Comparison of ENCODE assay signal across 13 cellular contexts in the genomic region with DNA sequence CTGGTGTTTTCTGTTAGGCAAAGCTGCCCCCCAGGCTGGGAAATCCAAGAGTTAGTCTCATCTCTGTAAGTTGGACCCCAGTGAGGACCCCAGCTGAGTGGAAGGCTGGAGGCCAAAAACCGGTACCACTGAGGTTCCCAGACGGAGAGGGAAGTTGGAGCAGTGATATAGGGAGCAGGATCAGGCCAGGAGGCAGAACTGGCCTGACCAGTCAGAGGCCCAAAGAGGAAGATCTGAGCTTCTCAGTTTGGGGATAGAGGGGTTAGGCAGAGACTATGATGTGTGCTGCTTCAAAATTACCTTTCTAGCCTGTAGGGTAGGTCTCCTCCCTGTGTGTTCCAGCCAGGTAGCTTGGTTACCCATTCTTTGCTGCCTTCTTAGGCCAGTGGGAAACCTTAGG. TPM values are rescaled to one million over a fixed set of nuclear protein-coding genes. Genes with fewer than 3 reads are reported as not detected.
DNase-seq lines count a peak whose midpoint lies in the region; ATAC-seq, FAIRE-seq and TF ChIP-seq lines count a peak whose summit lies in the region.
"Had no signal": no experiment of that assay in that cellular context is flagged by ENCODE, and none has a peak within 500 bp of the region (broad histone marks: within the 10 kb centered on the region; RNA-seq: fewer than 3 reads in every experiment).

No MANE protein-coding gene starts in this region.

- H3K27ac ChIP-seq in HepG2 (ENCODE audit: extremely low read length, insufficient read depth, low read length) (no peak overlapping the region), smooth muscle cell (ENCODE audit: low read depth) (peak overlapping the region; percentile 87)

- H3K4me2 ChIP-seq in HepG2 (ENCODE audit: low read depth, low read length) (peak overlapping the region; percentile 4; the same call in 1 of the 2 replicates), smooth muscle cell (peak overlapping the region; percentile 79)

- H3K9me3 Mint-ChIP-seq in CD14-positive monocyte, result peaks cover 0 to 2% (median 0%) of the 10 kb centered on the region in 7 donors

- peak overlapping the region; percentile 74 to 91 (median 86) for H3K27ac Mint-ChIP-seq in CD14-positive monocyte
- H3K27ac Mint-ChIP-seq: B cell had no signal

- no peak overlapping the region for H2AFZ ChIP-seq in HepG2 (ENCODE audit: low read length)
- H2AFZ ChIP-seq in smooth muscle cell (ENCODE audit: low read depth), result no peak overlapping the region

- FAIRE-seq in HepG2 (lab: Jason Lieb, UNC), result no peak

- H3K4me3 ChIP-seq in astrocyte of the cerebellum (ENCODE audit: low read depth, low read length), result peak overlapping the region; percentile 4
- H3K4me3 ChIP-seq in HepG2 (replicated peaks in 1 of 3; ENCODE audit: insufficient read depth in 1 of 3, low read depth in 2 of 3, low read length in 3 of 3), result no peak overlapping the region
- H3K4me3 ChIP-seq in smooth muscle cell, result no peak overlapping the region

- H3K9me3 ChIP-seq in HepG2 (ENCODE audit: low read length), result no peaks in the 10 kb centered on the region
- H3K9me3 ChIP-seq in smooth muscle cell (replicated peaks; ENCODE audit: low read depth), result no peaks in the 10 kb centered on the region

- no peaks in the 10 kb centered on the region; a peak in 1 of 5 replicates for H3K27me3 ChIP-seq in HepG2 (ENCODE audit: control insufficient read depth in 1 of 2, insufficient read depth in 2 of 2, low read length in 2 of 2)
- H3K27me3 ChIP-seq in smooth muscle cell (ENCODE audit: low read depth), result no peaks in the 10 kb centered on the region

- TF ChIP-seq RAD21 in HepG2 (CRISPR knock-in tag; IDR thresholded peaks at IDR 0.05), result no peak

- in situ Hi-C loops in astrocyte of the cerebellum (cut with HindIII; ENCODE audit: low sequenced_read_pairs), result no loop called here
- in situ Hi-C loops in HepG2 (cut with HindIII; ENCODE audit: extremely low pct_ligation_motif_present, low pct_unique_long_range_greater_than_20kb), result no loop called here

- POLR2A ChIA-PET in HepG2 (lab: Yijun Ruan, JAX), result interaction anchor here (1.4 to 25.9 kb wide), 6 partner anchors 12 to 52 kb away, joined by 3 to 795 read pairs (median 13); a partner anchor contains a TSS
- POLR2A ChIA-PET in HEK293T (lab: Yijun Ruan, JAX), result interaction anchor here (1.2 to 1.4 kb wide), 3 partner anchors 12 to 52 kb away, joined by 4 to 7 read pairs (median 4); a partner anchor contains a TSS

- H3K36me3 ChIP-seq in HepG2 (replicated peaks in 1 of 2; ENCODE audit: control insufficient read depth in 1 of 2, insufficient read depth in 2 of 2, low read length in 2 of 2) (no peaks in the 10 kb centered on the region), smooth muscle cell (ENCODE audit: low read depth) (no peaks in the 10 kb centered on the region)

- TF ChIP-seq CTCF in CD14-positive monocyte (IDR thresholded peaks at IDR 0.05) (no peak), astrocyte of the cerebellum (IDR thresholded peaks at IDR 0.05; ENCODE audit: low read depth, low read length, missing control alignments) (no peak), HepG2 (CRISPR knock-in tag; IDR thresholded peaks at IDR 0.05) (no peak), smooth muscle cell (IDR thresholded peaks at IDR 0.05; ENCODE audit: borderline replicate concordance, insufficient read depth, poor library complexity, severe bottlenecking) (no peak)

- peaks cover 88% of the 10 kb centered on the region for H3K4me1 ChIP-seq in HepG2 (ENCODE audit: insufficient read depth, low read length)
- H3K4me1 ChIP-seq in smooth muscle cell (ENCODE audit: low read depth), result peaks cover 5% of the 10 kb centered on the region

- H3K27me3 Mint-ChIP-seq in CD14-positive monocyte (ENCODE audit: low read depth in 3 of 3), result peaks cover 0 to 5% (median 2%) of the 10 kb centered on the region in 3 donors
- H3K27me3 Mint-ChIP-seq: B cell had no signal

- H3F3A ChIP-seq in smooth muscle cell (ENCODE audit: low read depth), result peaks cover 7% of the 10 kb centered on the region

- TF ChIP-seq EP300 in HepG2 (IDR thresholded peaks at IDR 0.05; ENCODE audit: low read depth in 2 of 2, low read length in 2 of 2) (no peak), HepG2 (CRISPR knock-in tag; IDR thresholded peaks at IDR 0.05; ENCODE audit: borderline replicate concordance) (no peak)

- TF ChIP-seq POLR2A in HepG2 (IDR thresholded peaks at IDR 0.05; ENCODE audit: insufficient read depth in 1 of 2, low read depth in 2 of 2, low read length in 2 of 2), result no peak

- intact Hi-C loops in CD14-positive monocyte (cut with micrococcal nuclease), result no loop called here
- intact Hi-C loops in HepG2 (cut with micrococcal nuclease; ENCODE audit: unreplicated experiment), result no loop called here

- no peaks in the 10 kb centered on the region for H4K20me1 ChIP-seq in HepG2 (ENCODE audit: insufficient read depth, low read length)
- no peaks in the 10 kb centered on the region for H4K20me1 ChIP-seq in smooth muscle cell (ENCODE audit: low read depth)

- DNase-seq in CD14-positive monocyte (ENCODE audit: low spot score) (no peak), astrocyte of the cerebellum (ENCODE audit: low read depth) (no peak), HepG2 (ENCODE audit: low spot score) (no peak), smooth muscle cell (lab: John Stamatoyannopoulos, UW; ENCODE audit: unreplicated experiment) (no peak), NCI-H524 treated with DMSO at 0.1 percent for 48 hours (lab: John Stamatoyannopoulos, UW) (no peak), HEK293T (ENCODE audit: extremely low spot score) (no peak), NCI-H748 treated with DMSO at 0.1 percent for 48 hours (lab: John Stamatoyannopoulos, UW) (no peak)
- DNase-seq in stimulated activated naive CD4-positive, alpha-beta T cell (lab: John Stamatoyannopoulos, UW), result no peak
- DNase-seq: activated CD8-positive, alpha-beta memory T cell treated with anti-CD3 and anti-CD28 coated beads for 24 hours; NCI-H1092; NCI-H774; retina had no signal

- CTCF ChIA-PET in HepG2 (lab: Yijun Ruan, JAX; ENCODE audit: low intra/inter-chr PET ratio, low total read pairs) (no interaction called here), HEK293T (lab: Yijun Ruan, JAX) (no interaction called here)

- WGBS in HepG2 (ENCODE audit: low lambda C conversion rate), result 83% methylated on average over 2 of the region's 2 CpGs
- 76% methylated on average over 2 of the region's 2 CpGs for WGBS in smooth muscle cell (ENCODE audit: low lambda C conversion rate)

- H3K4me3 Mint-ChIP-seq in CD14-positive monocyte, result peak overlapping the region; percentile 52 to 88

- BruUV-seq in HepG2 (replicated peaks; lab: Mats Ljungman, UMichigan), result no TSS peak

- 0 out of 2 replicates have a peak overlapping the region, but pooled peaks have one; percentile 18 for H3K9ac ChIP-seq in HepG2 (ENCODE audit: insufficient read depth, low read depth, low read length)
- peak overlapping the region; percentile 10 for H3K9ac ChIP-seq in smooth muscle cell (ENCODE audit: low read depth)

- peaks cover 4% of the 10 kb centered on the region for H3K79me2 ChIP-seq in HepG2 (ENCODE audit: insufficient read depth, low read length)
- H3K79me2 ChIP-seq in smooth muscle cell (ENCODE audit: low read depth), result peaks cover under 1% of the 10 kb centered on the region

- no peak for ATAC-seq in HepG2

- H3K36me3 Mint-ChIP-seq in CD14-positive monocyte, result peaks cover 13 to 16% of the 10 kb centered on the region in 2 donors

- H3K4me1 Mint-ChIP-seq in CD14-positive monocyte, result peaks cover 79% of the 10 kb centered on the region

RNA-seq across cellular contexts. Expression of a gene that starts 4.6 kb away (rescaled TPM):
- polyA plus RNA-seq in CD14-positive monocyte (100 to 1,000 TPM; 382 to 475 TPM), HepG2 (2011; rRNA removed) (578 and 594 TPM in 2 replicates), smooth muscle cell (316 and 328 TPM in 2 replicates)
- total RNA-seq in HepG2 (2016; rRNA removed; fragmentation: Illumina TruSeq; extraction: Trizol) (224 and 234 TPM in 2 replicates), smooth muscle cell (167 and 195 TPM in 2 replicates)
- 68.8 and 79.7 TPM in 2 replicates for total RNA-seq in HepG2 (2016; cell fraction: cytosol; rRNA removed; fragmentation: Illumina TruSeq; extraction: Trizol; ENCODE audit: low read depth)
- total RNA-seq in HepG2 (2016; cell fraction: insoluble cytoplasmic fraction; rRNA removed; fragmentation: Illumina TruSeq; extraction: Trizol), result 237 and 239 TPM in 2 replicates
- total RNA-seq in HepG2 (2016; cell fraction: membrane; rRNA removed; fragmentation: Illumina TruSeq; extraction: Trizol), result 60.8 and 63.4 TPM in 2 replicates
- total RNA-seq in HepG2 (2016; cell fraction: nucleus; rRNA removed; fragmentation: Illumina TruSeq; extraction: Trizol), result 99.4 and 107 TPM in 2 replicates
- 700 and 712 TPM in 2 replicates for polyA plus RNA-seq in HepG2 (2011; cell fraction: cytosol; rRNA removed)
- 285 and 326 TPM in 2 replicates for polyA plus RNA-seq in HepG2 (2011; cell fraction: nucleus; rRNA removed)
- 240 and 307 TPM in 2 replicates for polyA plus RNA-seq in HepG2 (2012)
- 54.1 and 54.2 TPM in 2 replicates for polyA plus RNA-seq in HepG2 (2016; cell fraction: cytosol; fragmentation: Illumina TruSeq; extraction: Trizol; ENCODE audit: low read depth)
- polyA plus RNA-seq in HepG2 (2016; cell fraction: insoluble cytoplasmic fraction; fragmentation: Illumina TruSeq; extraction: Trizol; ENCODE audit: low read depth), result 189 and 200 TPM in 2 replicates
- 43.8 and 45.1 TPM in 2 replicates for polyA plus RNA-seq in HepG2 (2016; cell fraction: membrane; fragmentation: Illumina TruSeq; extraction: Trizol; ENCODE audit: low read depth)
- 124 and 147 TPM in 2 replicates for polyA plus RNA-seq in HepG2 (2016; cell fraction: nucleus; fragmentation: Illumina TruSeq; extraction: Trizol; ENCODE audit: insufficient read depth, low read depth)
- polyA minus RNA-seq in HepG2 (2011; rRNA and poly(A)+ RNA removed; ENCODE audit: low replicate concordance), result 200 and 300 TPM in 2 replicates
- 65.6 and 78.5 TPM in 2 replicates for polyA minus RNA-seq in HepG2 (2011; cell fraction: cytosol; rRNA and poly(A)+ RNA removed)
- 59.9 and 82.9 TPM in 2 replicates for polyA minus RNA-seq in HepG2 (2011; cell fraction: nucleus; rRNA and poly(A)+ RNA removed)

RNA-seq across cellular contexts. Expression of a gene that starts 6.7 kb away (rescaled TPM):
- 100 to 1,000 TPM; 171 to 251 TPM for polyA plus RNA-seq in CD14-positive monocyte
- total RNA-seq in HepG2 (2016; rRNA removed; fragmentation: Illumina TruSeq; extraction: Trizol), result 7.2 and 9.0 TPM in 2 replicates
- 13.9 and 18.3 TPM in 2 replicates for total RNA-seq in HepG2 (2016; cell fraction: cytosol; rRNA removed; fragmentation: Illumina TruSeq; extraction: Trizol; ENCODE audit: low read depth)
- total RNA-seq in HepG2 (2016; cell fraction: insoluble cytoplasmic fraction; rRNA removed; fragmentation: Illumina TruSeq; extraction: Trizol), result 7.1 and 9.2 TPM in 2 replicates
- total RNA-seq in HepG2 (2016; cell fraction: membrane; rRNA removed; fragmentation: Illumina TruSeq; extraction: Trizol), result 12.5 and 15.9 TPM in 2 replicates
- total RNA-seq in HepG2 (2016; cell fraction: nucleus; rRNA removed; fragmentation: Illumina TruSeq; extraction: Trizol), result 3.2 and 4.0 TPM in 2 replicates
- polyA plus RNA-seq in HepG2 (2011; rRNA removed), result 56.7 and 68.6 TPM in 2 replicates
- 87.7 and 90.8 TPM in 2 replicates for polyA plus RNA-seq in HepG2 (2011; cell fraction: cytosol; rRNA removed)
- polyA plus RNA-seq in HepG2 (2011; cell fraction: nucleus; rRNA removed), result 35.8 and 44.7 TPM in 2 replicates
- polyA plus RNA-seq in HepG2 (2012), result 39.4 and 46.3 TPM in 2 replicates
- polyA plus RNA-seq in HepG2 (2016; cell fraction: cytosol; fragmentation: Illumina TruSeq; extraction: Trizol; ENCODE audit: low read depth), result 27.3 and 33.3 TPM in 2 replicates
- polyA plus RNA-seq in HepG2 (2016; cell fraction: insoluble cytoplasmic fraction; fragmentation: Illumina TruSeq; extraction: Trizol; ENCODE audit: low read depth), result 20.9 and 22.2 TPM in 2 replicates
- polyA plus RNA-seq in HepG2 (2016; cell fraction: membrane; fragmentation: Illumina TruSeq; extraction: Trizol; ENCODE audit: low read depth), result 21.7 and 27.9 TPM in 2 replicates
- polyA plus RNA-seq in HepG2 (2016; cell fraction: nucleus; fragmentation: Illumina TruSeq; extraction: Trizol; ENCODE audit: insufficient read depth, low read depth), result 11.7 and 13.5 TPM in 2 replicates
- polyA minus RNA-seq in HepG2 (2011; rRNA and poly(A)+ RNA removed; ENCODE audit: low replicate concordance), result 5.5 and 44.4 TPM in 2 replicates
- polyA minus RNA-seq in HepG2 (2011; cell fraction: cytosol; rRNA and poly(A)+ RNA removed), result 7.3 and 9.1 TPM in 2 replicates
- polyA minus RNA-seq in HepG2 (2011; cell fraction: nucleus; rRNA and poly(A)+ RNA removed), result 2.0 and 4.9 TPM in 2 replicates
- 5.0 and 6.6 TPM in 2 replicates for total RNA-seq in smooth muscle cell
- polyA plus RNA-seq in smooth muscle cell, result 35.0 and 35.9 TPM in 2 replicates

RNA-seq across cellular contexts. Expression of a gene that starts 11.5 kb away (rescaled TPM):
- polyA plus RNA-seq in CD14-positive monocyte (10 to 100 TPM; 24.7 to 26.6 TPM), HepG2 (2011; rRNA removed) (70.4 and 111 TPM in 2 replicates), smooth muscle cell (20.0 and 24.1 TPM in 2 replicates)
- total RNA-seq in HepG2 (2016; rRNA removed; fragmentation: Illumina TruSeq; extraction: Trizol) (24.0 and 30.1 TPM in 2 replicates), smooth muscle cell (7.7 and 9.1 TPM in 2 replicates)
- 24.1 and 32.5 TPM in 2 replicates for total RNA-seq in HepG2 (2016; cell fraction: cytosol; rRNA removed; fragmentation: Illumina TruSeq; extraction: Trizol; ENCODE audit: low read depth)
- total RNA-seq in HepG2 (2016; cell fraction: insoluble cytoplasmic fraction; rRNA removed; fragmentation: Illumina TruSeq; extraction: Trizol), result 20.6 and 30.6 TPM in 2 replicates
- 35.6 and 42.7 TPM in 2 replicates for total RNA-seq in HepG2 (2016; cell fraction: membrane; rRNA removed; fragmentation: Illumina TruSeq; extraction: Trizol)
- 27.9 and 33.6 TPM in 2 replicates for total RNA-seq in HepG2 (2016; cell fraction: nucleus; rRNA removed; fragmentation: Illumina TruSeq; extraction: Trizol)
- polyA plus RNA-seq in HepG2 (2011; cell fraction: cytosol; rRNA removed), result 56.0 and 56.1 TPM in 2 replicates
- 277 and 295 TPM in 2 replicates for polyA plus RNA-seq in HepG2 (2011; cell fraction: nucleus; rRNA removed)
- 57.6 and 80.5 TPM in 2 replicates for polyA plus RNA-seq in HepG2 (2012)
- 35.9 and 45.2 TPM in 2 replicates for polyA plus RNA-seq in HepG2 (2016; cell fraction: cytosol; fragmentation: Illumina TruSeq; extraction: Trizol; ENCODE audit: low read depth)
- polyA plus RNA-seq in HepG2 (2016; cell fraction: insoluble cytoplasmic fraction; fragmentation: Illumina TruSeq; extraction: Trizol; ENCODE audit: low read depth), result 34.2 and 35.6 TPM in 2 replicates
- 43.2 and 51.3 TPM in 2 replicates for polyA plus RNA-seq in HepG2 (2016; cell fraction: membrane; fragmentation: Illumina TruSeq; extraction: Trizol; ENCODE audit: low read depth)
- 83.8 and 85.6 TPM in 2 replicates for polyA plus RNA-seq in HepG2 (2016; cell fraction: nucleus; fragmentation: Illumina TruSeq; extraction: Trizol; ENCODE audit: insufficient read depth, low read depth)
- polyA minus RNA-seq in HepG2 (2011; rRNA and poly(A)+ RNA removed; ENCODE audit: low replicate concordance), result 7.2 and 99.4 TPM in 2 replicates
- polyA minus RNA-seq in HepG2 (2011; cell fraction: cytosol; rRNA and poly(A)+ RNA removed), result 17.1 and 21.3 TPM in 2 replicates
- polyA minus RNA-seq in HepG2 (2011; cell fraction: nucleus; rRNA and poly(A)+ RNA removed), result 30.6 and 39.5 TPM in 2 replicates

RNA-seq across cellular contexts. Expression of a gene that starts 13.6 kb away (rescaled TPM):
- polyA plus RNA-seq in CD14-positive monocyte (100 to 1,000 TPM; 623 to 761 TPM), HepG2 (2011; rRNA removed) (151 and 157 TPM in 2 replicates), smooth muscle cell (17.5 and 72.9 TPM in 2 replicates)
- total RNA-seq in HepG2 (2016; rRNA removed; fragmentation: Illumina TruSeq; extraction: Trizol) (83.3 and 97.0 TPM in 2 replicates), smooth muscle cell (9.4 and 15.1 TPM in 2 replicates)
- 33.0 and 34.9 TPM in 2 replicates for total RNA-seq in HepG2 (2016; cell fraction: cytosol; rRNA removed; fragmentation: Illumina TruSeq; extraction: Trizol; ENCODE audit: low read depth)
- total RNA-seq in HepG2 (2016; cell fraction: insoluble cytoplasmic fraction; rRNA removed; fragmentation: Illumina TruSeq; extraction: Trizol), result 91.8 and 96.6 TPM in 2 replicates
- 38.7 and 40.7 TPM in 2 replicates for total RNA-seq in HepG2 (2016; cell fraction: membrane; rRNA removed; fragmentation: Illumina TruSeq; extraction: Trizol)
- 36.3 and 40.3 TPM in 2 replicates for total RNA-seq in HepG2 (2016; cell fraction: nucleus; rRNA removed; fragmentation: Illumina TruSeq; extraction: Trizol)
- 149 and 196 TPM in 2 replicates for polyA plus RNA-seq in HepG2 (2011; cell fraction: cytosol; rRNA removed)
- 67.9 and 94.0 TPM in 2 replicates for polyA plus RNA-seq in HepG2 (2011; cell fraction: nucleus; rRNA removed)
- polyA plus RNA-seq in HepG2 (2012), result 146 and 149 TPM in 2 replicates
- polyA plus RNA-seq in HepG2 (2016; cell fraction: cytosol; fragmentation: Illumina TruSeq; extraction: Trizol; ENCODE audit: low read depth), result 45.1 and 52.0 TPM in 2 replicates
- polyA plus RNA-seq in HepG2 (2016; cell fraction: insoluble cytoplasmic fraction; fragmentation: Illumina TruSeq; extraction: Trizol; ENCODE audit: low read depth), result 141 and 157 TPM in 2 replicates
- 48.0 and 51.7 TPM in 2 replicates for polyA plus RNA-seq in HepG2 (2016; cell fraction: membrane; fragmentation: Illumina TruSeq; extraction: Trizol; ENCODE audit: low read depth)
- polyA plus RNA-seq in HepG2 (2016; cell fraction: nucleus; fragmentation: Illumina TruSeq; extraction: Trizol; ENCODE audit: insufficient read depth, low read depth), result 89.3 and 90.1 TPM in 2 replicates
- polyA minus RNA-seq in HepG2 (2011; rRNA and poly(A)+ RNA removed; ENCODE audit: low replicate concordance), result 33.8 and 60.6 TPM in 2 replicates
- 17.8 and 20.1 TPM in 2 replicates for polyA minus RNA-seq in HepG2 (2011; cell fraction: cytosol; rRNA and poly(A)+ RNA removed)
- polyA minus RNA-seq in HepG2 (2011; cell fraction: nucleus; rRNA and poly(A)+ RNA removed), result 16.2 and 24.6 TPM in 2 replicates

RNA-seq across cellular contexts. Expression of a gene that starts 20.9 kb away (rescaled TPM):
- 10 to 100 TPM; 24.2 to 30.7 TPM for polyA plus RNA-seq in CD14-positive monocyte
- total RNA-seq in HepG2 (2016; rRNA removed; fragmentation: Illumina TruSeq; extraction: Trizol), result 47.1 and 49.0 TPM in 2 replicates
- total RNA-seq in HepG2 (2016; cell fraction: cytosol; rRNA removed; fragmentation: Illumina TruSeq; extraction: Trizol; ENCODE audit: low read depth), result 32.5 and 36.5 TPM in 2 replicates
- total RNA-seq in HepG2 (2016; cell fraction: insoluble cytoplasmic fraction; rRNA removed; fragmentation: Illumina TruSeq; extraction: Trizol), result 48.7 and 49.6 TPM in 2 replicates
- total RNA-seq in HepG2 (2016; cell fraction: membrane; rRNA removed; fragmentation: Illumina TruSeq; extraction: Trizol), result 64.2 and 67.0 TPM in 2 replicates
- total RNA-seq in HepG2 (2016; cell fraction: nucleus; rRNA removed; fragmentation: Illumina TruSeq; extraction: Trizol), result 33.2 and 34.7 TPM in 2 replicates
- polyA plus RNA-seq in HepG2 (2011; rRNA removed), result 77.4 and 82.8 TPM in 2 replicates
- 32.5 and 38.0 TPM in 2 replicates for polyA plus RNA-seq in HepG2 (2011; cell fraction: cytosol; rRNA removed)
- polyA plus RNA-seq in HepG2 (2011; cell fraction: nucleus; rRNA removed), result 55.4 and 70.0 TPM in 2 replicates
- polyA plus RNA-seq in HepG2 (2012), result 42.2 and 51.9 TPM in 2 replicates
- 54.3 and 54.6 TPM in 2 replicates for polyA plus RNA-seq in HepG2 (2016; cell fraction: cytosol; fragmentation: Illumina TruSeq; extraction: Trizol; ENCODE audit: low read depth)
- polyA plus RNA-seq in HepG2 (2016; cell fraction: insoluble cytoplasmic fraction; fragmentation: Illumina TruSeq; extraction: Trizol; ENCODE audit: low read depth), result 56.4 and 59.2 TPM in 2 replicates
- polyA plus RNA-seq in HepG2 (2016; cell fraction: membrane; fragmentation: Illumina TruSeq; extraction: Trizol; ENCODE audit: low read depth), result 69.9 and 70.6 TPM in 2 replicates
- 76.9 and 78.6 TPM in 2 replicates for polyA plus RNA-seq in HepG2 (2016; cell fraction: nucleus; fragmentation: Illumina TruSeq; extraction: Trizol; ENCODE audit: insufficient read depth, low read depth)
- 73.7 and 82.9 TPM in 2 replicates for polyA minus RNA-seq in HepG2 (2011; rRNA and poly(A)+ RNA removed; ENCODE audit: low replicate concordance)
- polyA minus RNA-seq in HepG2 (2011; cell fraction: cytosol; rRNA and poly(A)+ RNA removed), result 34.4 and 42.2 TPM in 2 replicates
- 35.4 and 43.0 TPM in 2 replicates for polyA minus RNA-seq in HepG2 (2011; cell fraction: nucleus; rRNA and poly(A)+ RNA removed)
- total RNA-seq in smooth muscle cell, result 7.9 and 9.1 TPM in 2 replicates
- 10.1 and 11.6 TPM in 2 replicates for polyA plus RNA-seq in smooth muscle cell
